In genomic region chr2:20476481-20476880, GRCh38 we compare ENCODE assay signal across 28 cellular contexts.
"Had no signal": no experiment of that assay in that cellular context is flagged by ENCODE, and none has a peak within 500 bp of the region (broad histone marks: within the 10 kb centered on the region; RNA-seq: fewer than 3 reads in every experiment).

No MANE protein-coding gene starts in this region.

- H3K27ac ChIP-seq: neutrophil, pancreas, psoas muscle, spleen, testis, tibial artery, transverse colon, upper lobe of right lung had no signal

- H3K9me3 ChIP-seq: neutrophil, pancreas, psoas muscle, suprapubic skin, testis, tibial artery, transverse colon, upper lobe of right lung, uterus had no signal

- H3K4me1 ChIP-seq: pancreas, transverse colon, upper lobe of right lung, uterus had no signal

- H3K27me3 ChIP-seq: pancreas, spleen, suprapubic skin, testis, tibial artery, transverse colon, upper lobe of right lung, uterus had no signal

- H3K36me3 ChIP-seq: neutrophil, pancreas, spleen, suprapubic skin, tibial artery, transverse colon, upper lobe of right lung, uterus had no signal

- DNase-seq: naive thymus-derived CD8-positive, alpha-beta T cell; nephron progenitor cell; nucleus accumbens; pancreas; posterior cingulate gyrus; right cardiac atrium; stimulated activated CD4-positive, alpha-beta T cell treated with anti-CD3 and anti-CD28 coated beads, Interleukin-12 subunit alpha, Interleukin-12 subunit beta, amount 100 ng/mL, for 4 hours; stimulated activated CD4-positive, alpha-beta T cell treated with anti-CD3 and anti-CD28 coated beads, Interleukin-1b, Interleukin-23, amount 100 ng/mL, for 48 hours; stimulated activated CD4-positive, alpha-beta T cell treated with anti-CD3 and anti-CD28 coated beads, Interleukin-4, amount 100 ng/mL, for 1 hour; stimulated activated CD4-positive, alpha-beta T cell treated with anti-CD3 and anti-CD28 coated beads, Interleukin-4, amount 100 ng/mL, for 4 hours; stimulated activated CD8-positive, alpha-beta memory T cell treated with anti-CD3 and anti-CD28 coated beads, Interleukin-4, amount 100 ng/mL, for 48 hours; stimulated activated naive CD4-positive, alpha-beta T cell; stimulated activated naive CD8-positive, alpha-beta T cell treated with anti-CD3 and anti-CD28 coated beads, Interleukin-15, amount 100 ng/mL, for 72 hours; stimulated activated naive CD8-positive, alpha-beta T cell treated with anti-CD3 and anti-CD28 coated beads, Interleukin-15, Interleukin-2, amounts not matched to agents 100 U/mL and 50 U/mL, for 24 hours; substantia nigra; testis; transverse colon had no signal

- FAIRE-seq: pancreas had no signal

- ATAC-seq: naive thymus-derived CD8-positive, alpha-beta T cell; pancreas; psoas muscle; sciatic nerve; stimulated activated memory B cell treated with anti-CD40 and anti-IgM and Interleukin-4, amounts not matched to agents 10 μg/mL and 1 μg/mL and 100 μg/mL, for 72 hours; stimulated activated naive CD8-positive, alpha-beta T cell treated with anti-CD3 and anti-CD28 coated beads, Interleukin-15, amount 100 ng/mL, for 72 hours; stimulated activated naive CD8-positive, alpha-beta T cell treated with anti-CD3 and anti-CD28 coated beads, Interleukin-15, Interleukin-2, amounts not matched to agents 100 U/mL and 50 U/mL, for 24 hours; upper lobe of right lung had no signal

- H3K4me2 ChIP-seq: smooth muscle cell had no signal

- H3K4me3 ChIP-seq: pancreas, psoas muscle, skin epidermis, smooth muscle cell, spleen, suprapubic skin, testis, tibial artery, transverse colon, upper lobe of right lung, uterus had no signal
